In the genomic region with DNA sequence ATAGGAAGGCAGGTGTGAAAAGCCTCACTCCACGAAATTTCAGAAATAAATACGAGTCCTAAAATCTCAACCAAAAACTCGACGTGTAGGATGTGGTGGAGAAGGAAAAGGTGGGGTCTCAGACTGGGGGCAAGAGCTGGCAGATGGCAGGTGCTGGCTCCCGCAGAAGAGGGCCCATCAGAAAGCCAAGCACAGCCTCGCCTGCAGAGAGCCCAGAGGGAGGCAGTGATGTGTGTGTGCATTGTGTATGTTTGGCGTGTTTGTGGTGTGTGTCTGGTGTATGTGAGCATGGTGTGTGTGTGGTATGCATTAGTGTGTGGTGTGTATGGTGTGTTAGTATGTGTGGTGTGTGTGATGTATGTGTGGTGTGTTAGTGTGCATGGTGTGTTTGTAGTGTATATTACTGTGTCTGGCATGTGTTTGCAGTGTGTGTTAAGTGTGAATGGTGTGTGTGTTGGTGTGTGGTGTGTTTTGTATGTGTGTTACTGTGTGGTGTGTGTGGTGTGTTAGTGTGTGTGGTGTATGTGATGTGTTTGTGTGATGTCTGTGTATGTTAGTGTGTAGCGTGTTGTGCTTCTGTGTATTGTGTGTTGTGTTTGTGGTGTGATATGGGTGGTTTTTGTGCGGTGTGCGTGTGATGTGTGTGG, we compare ENCODE assay signal across 14 cellular contexts.
DNase-seq lines count a peak whose midpoint lies in the region; ATAC-seq, FAIRE-seq and TF ChIP-seq lines count a peak whose summit lies in the region.
"Had no signal": no experiment of that assay in that cellular context is flagged by ENCODE, and none has a peak within 500 bp of the region (broad histone marks: within the 10 kb centered on the region; RNA-seq: fewer than 3 reads in every experiment).

No MANE protein-coding gene starts in this region.

- CTCF ChIA-PET in IMR-90 (lab: Yijun Ruan, JAX) = no interaction called here

- TF ChIP-seq POLR2A in GM12891 (IDR thresholded peaks at IDR 0.05; ENCODE audit: low read depth, low read length) (no peak), IMR-90 (IDR thresholded peaks at IDR 0.05; ENCODE audit: low read depth, low read length) (no peak), esophagus muscularis mucosa (IDR thresholded peaks at IDR 0.05; ENCODE audit: low read depth) (no peak)

- no peak overlapping the region for H4K8ac ChIP-seq in IMR-90 (ENCODE audit: low read depth in 2 of 2, low read length in 2 of 2)

- H4K91ac ChIP-seq in IMR-90 (ENCODE audit: insufficient read depth, low read depth, low read length) = no peak overlapping the region

- H3K4ac ChIP-seq in IMR-90 (ENCODE audit: low read depth, low read length) = no peak overlapping the region

- no peak overlapping the region for H2AFZ ChIP-seq in IMR-90 (replicated peaks; ENCODE audit: low read length, poor library complexity)

- no peak for TF ChIP-seq RAD21 in IMR-90 (IDR thresholded peaks at IDR 0.05; ENCODE audit: low read length)

- peak; percentile 66 for FAIRE-seq in GM12891 (lab: Jason Lieb, UNC)
- FAIRE-seq: GM12878 had no signal

- no peak for TF ChIP-seq EP300 in esophagus muscularis mucosa (IDR thresholded peaks at IDR 0.05)

- no peak overlapping the region for H2BK20ac ChIP-seq in IMR-90 (ENCODE audit: low read depth, low read length)

- no peak overlapping the region for H3K9ac ChIP-seq in IMR-90 (ENCODE audit: low read depth, low read length)
- H3K9ac ChIP-seq: BLaER1 treated with 17β-estradiol and CSF1 and Interleukin-3, amounts not matched to agents 10 nM and 100 nM had no signal

- H3K23ac ChIP-seq in IMR-90 (ENCODE audit: low read depth, low read length) = no peak overlapping the region

- H3K27me3 ChIP-seq in IMR-90 (ENCODE audit: control insufficient read depth, insufficient read depth, low read length) (no peaks in the 10 kb centered on the region), esophagus muscularis mucosa (no peaks in the 10 kb centered on the region), upper lobe of right lung (no peaks in the 10 kb centered on the region)
- H3K27me3 ChIP-seq: BLaER1 treated with 17β-estradiol and CSF1 and Interleukin-3, amounts not matched to agents 10 nM and 100 nM had no signal

- no peaks in the 10 kb centered on the region; the same call in 1 of the 2 replicates for H3K9me1 ChIP-seq in IMR-90 (ENCODE audit: insufficient read depth, low read length)

- H2AK9ac ChIP-seq in IMR-90 (replicated peaks; ENCODE audit: low read depth, low read length, poor library complexity) = no peak overlapping the region

- H4K20me1 ChIP-seq in IMR-90 (ENCODE audit: insufficient read depth, low read length) = no peaks in the 10 kb centered on the region
- H4K20me1 ChIP-seq: BLaER1 treated with 17β-estradiol and CSF1 and Interleukin-3, amounts not matched to agents 10 nM and 100 nM had no signal

- H3K9me3 ChIP-seq in IMR-90 (ENCODE audit: control insufficient read depth, insufficient read depth, low read length) = no peaks in the 10 kb centered on the region
- H3K9me3 ChIP-seq in esophagus muscularis mucosa = no peaks in the 10 kb centered on the region
- no peaks in the 10 kb centered on the region for H3K9me3 ChIP-seq in upper lobe of right lung

- no peak overlapping the region for H3K56ac ChIP-seq in IMR-90 (ENCODE audit: extremely low read depth, insufficient read depth, low read length)

- ATAC-seq in IMR-90 (ENCODE audit: low read depth) (no peak), upper lobe of right lung (peak; percentile 29)
- ATAC-seq: GM12878 had no signal

- no peak overlapping the region for H4K5ac ChIP-seq in IMR-90 (ENCODE audit: low read depth, low read length)

- H3K36me3 ChIP-seq in IMR-90 (ENCODE audit: control insufficient read depth, insufficient read depth, low read length) (no peaks in the 10 kb centered on the region), esophagus muscularis mucosa (no peaks in the 10 kb centered on the region), upper lobe of right lung (no peaks in the 10 kb centered on the region)
- H3K36me3 ChIP-seq: BLaER1 treated with 17β-estradiol and CSF1 and Interleukin-3, amounts not matched to agents 10 nM and 100 nM had no signal

- BruUV-seq in IMR-90 (replicated peaks; lab: Mats Ljungman, UMichigan) = no TSS peak

- in situ Hi-C loops in IMR-90 (cut with MboI; ENCODE audit: low sequenced_read_pairs) = no loop called here

- H2BK15ac ChIP-seq in IMR-90 (ENCODE audit: low read depth, low read length) = no peak overlapping the region

- H3K79me1 ChIP-seq in IMR-90 (ENCODE audit: low read depth in 1 of 2, low read length in 2 of 2) = no peaks in the 10 kb centered on the region

- H3K4me1 ChIP-seq in IMR-90 (ENCODE audit: control insufficient read depth, insufficient read depth, low read length) (no peaks in the 10 kb centered on the region), esophagus muscularis mucosa (no peaks in the 10 kb centered on the region), upper lobe of right lung (no peaks in the 10 kb centered on the region)
- H3K4me1 ChIP-seq: BLaER1 treated with 17β-estradiol and CSF1 and Interleukin-3, amounts not matched to agents 10 nM and 100 nM had no signal

- no peak overlapping the region for H2AK5ac ChIP-seq in IMR-90 (ENCODE audit: low read depth, low read length)

- TF ChIP-seq CTCF in IMR-90 (conservative IDR thresholded peaks at IDR 0.05; ENCODE audit: low read depth, low read length) (no peak), esophagus muscularis mucosa (IDR thresholded peaks at IDR 0.05) (no peak), upper lobe of right lung (IDR thresholded peaks at IDR 0.05) (no peak)

- dilution Hi-C loops in IMR-90 (cut with HindIII; ENCODE audit: low sequenced_read_pairs, unreplicated experiment) = no loop called here

- POLR2A ChIA-PET in IMR-90 (lab: Charles Lee; ENCODE audit: unreplicated experiment) = no interaction called here

- H3K4me2 ChIP-seq in IMR-90 (ENCODE audit: low read depth, low read length) = no peak overlapping the region
- H3K4me2 ChIP-seq: BLaER1 treated with 17β-estradiol and CSF1 and Interleukin-3, amounts not matched to agents 10 nM and 100 nM had no signal

- H2BK5ac ChIP-seq in IMR-90 (ENCODE audit: low read depth, low read length, poor library complexity, severe bottlenecking) = peak overlapping the region; percentile 85

- no peak for DNase-seq in GM12891 (ENCODE audit: insufficient read length, low spot score)
- DNase-seq in IMR-90 = no peak
- DNase-seq in esophagus muscularis mucosa (ENCODE audit: extremely low spot score) = peak; percentile 62
- DNase-seq in upper lobe of right lung = no peak
- DNase-seq in cardiac septum (ENCODE audit: low spot score) = no peak
- DNase-seq in NCI-H2107 treated with DMSO at 0.1 percent for 48 hours (lab: John Stamatoyannopoulos, UW; ENCODE audit: unreplicated experiment) = no peak
- DNase-seq in cerebellum (ENCODE audit: low spot score) = no peak
- DNase-seq: ACHN; CD4-positive, CD25-positive, alpha-beta regulatory T cell; DMS53; GOT3; HCEC 1CT had no signal

- H3K18ac ChIP-seq in IMR-90 (ENCODE audit: low read depth, low read length) = no peak overlapping the region

- no peak overlapping the region for H3K14ac ChIP-seq in IMR-90 (replicated peaks; ENCODE audit: low read depth, low read length)

- 57% methylated on average over 5 of the region's 10 CpGs; no CpG with 5 or more reads in 1 of the 2 experiments for WGBS in IMR-90 (ENCODE audit: extremely low coverage in 2 of 2, insufficient read length in 1 of 2), 2 experiments
- 95% methylated on average over 10 of the region's 10 CpGs for WGBS in esophagus muscularis mucosa

- no peak overlapping the region for H2BK120ac ChIP-seq in IMR-90 (ENCODE audit: low read depth, low read length)

- intact Hi-C loops in IMR-90 (cut with micrococcal nuclease) (no loop called here), esophagus muscularis mucosa (cut with DNase I) (no loop called here), upper lobe of right lung (cut with DNase I) (no loop called here), cardiac septum (cut with DNase I) (no loop called here)

- H3K4me3 ChIP-seq in IMR-90 (ENCODE audit: insufficient read depth, low read depth, low read length) (no peak overlapping the region), esophagus muscularis mucosa (no peak overlapping the region), upper lobe of right lung (no peak overlapping the region)
- H3K4me3 ChIP-seq: BLaER1 treated with 17β-estradiol and CSF1 and Interleukin-3, amounts not matched to agents 10 nM and 100 nM; GM12878 had no signal

- H3K27ac ChIP-seq in IMR-90 (ENCODE audit: insufficient read depth, low read length) (no peak overlapping the region), esophagus muscularis mucosa (replicated peaks in 1 of 4) (no peak overlapping the region), upper lobe of right lung (no peak overlapping the region)
- H3K27ac ChIP-seq: BLaER1 treated with 17β-estradiol and CSF1 and Interleukin-3, amounts not matched to agents 10 nM and 100 nM had no signal

TF ChIP-seq in GM12891, 5 proteins besides CTCF, POLR2A, EP300 and RAD21:
- TF ChIP-seq POU2F2 (IDR thresholded peaks at IDR 0.05; ENCODE audit: low read depth, low read length) (no peak), SPI1 (IDR thresholded peaks at IDR 0.05; ENCODE audit: low read depth, low read length) (no peak), PAX5 (IDR thresholded peaks at IDR 0.05; ENCODE audit: insufficient read depth, low read length, severe bottlenecking) (no peak), POLR2AphosphoS5 (IDR thresholded peaks at IDR 0.05; ENCODE audit: low read depth, low read length) (no peak), TAF1 (IDR thresholded peaks at IDR 0.05; ENCODE audit: low read depth, low read length) (no peak)

TF ChIP-seq in IMR-90, 13 proteins besides CTCF, POLR2A, EP300 and RAD21 (continues in another document):
- no peak for TF ChIP-seq MAZ (IDR thresholded peaks at IDR 0.05; ENCODE audit: borderline replicate concordance, low read depth, low read length)
- TF ChIP-seq SMC3 (IDR thresholded peaks at IDR 0.05; ENCODE audit: low read depth, low read length) = no peak
- no peak for TF ChIP-seq BHLHE40 (IDR thresholded peaks at IDR 0.05; ENCODE audit: low read depth, low read length)
- no peak for TF ChIP-seq RCOR1 (IDR thresholded peaks at IDR 0.05; ENCODE audit: insufficient replicate concordance, low read length)
- no peak for TF ChIP-seq NFE2L2 (IDR thresholded peaks at IDR 0.05; ENCODE audit: low read depth, low read length)
- TF ChIP-seq, protein P1, sequence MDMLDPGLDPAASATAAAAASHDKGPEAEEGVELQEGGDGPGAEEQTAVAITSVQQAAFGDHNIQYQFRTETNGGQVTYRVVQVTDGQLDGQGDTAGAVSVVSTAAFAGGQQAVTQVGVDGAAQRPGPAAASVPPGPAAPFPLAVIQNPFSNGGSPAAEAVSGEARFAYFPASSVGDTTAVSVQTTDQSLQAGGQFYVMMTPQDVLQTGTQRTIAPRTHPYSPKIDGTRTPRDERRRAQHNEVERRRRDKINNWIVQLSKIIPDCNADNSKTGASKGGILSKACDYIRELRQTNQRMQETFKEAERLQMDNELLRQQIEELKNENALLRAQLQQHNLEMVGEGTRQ (IDR thresholded peaks at IDR 0.05; ENCODE audit: low read depth, low read length) = no peak
- TF ChIP-seq MAFK (IDR thresholded peaks at IDR 0.05; ENCODE audit: low read depth, low read length) = no peak
